Comparison of ENCODE assay signal across 8 cellular contexts in genomic region chr13:28718186-28718537, GRCh38. TPM values are rescaled to one million over a fixed set of nuclear protein-coding genes. Genes with fewer than 3 reads are reported as not detected.
DNase-seq lines count a peak whose midpoint lies in the region; ATAC-seq and TF ChIP-seq lines count a peak whose summit lies in the region.

No MANE protein-coding gene starts in this region.

- peak overlapping the region; percentile 77 to 100 (median 97) for H3K27ac ChIP-seq in adrenal gland

- peaks cover 4% of the 10 kb centered on the region for H3K27me3 Mint-ChIP-seq in HFFc6 (ENCODE audit: insufficient read depth)
- H3K27me3 Mint-ChIP-seq in stimulated activated memory B cell treated with anti-CD40 and anti-IgM and Interleukin-4, amounts not matched to agents 10 μg/mL and 1 μg/mL and 100 μg/mL, for 72 hours, result no peaks in the 10 kb centered on the region

- H3K27me3 ChIP-seq in adrenal gland, result no peaks in the 10 kb centered on the region

- peak overlapping the region; percentile 98 for H3K27ac Mint-ChIP-seq in HFFc6
- peak overlapping the region; percentile 85 for H3K27ac Mint-ChIP-seq in stimulated activated memory B cell treated with anti-CD40 and anti-IgM and Interleukin-4, amounts not matched to agents 10 μg/mL and 1 μg/mL and 100 μg/mL, for 72 hours

- no peak for TF ChIP-seq CTCF in AG04449 (IDR thresholded peaks at IDR 0.05; ENCODE audit: insufficient read depth, low read length, missing control alignments)
- no peak for TF ChIP-seq CTCF in HFFc6 (IDR thresholded peaks at IDR 0.05)
- TF ChIP-seq CTCF in adrenal gland (IDR thresholded peaks at IDR 0.05), result no peak

- 3 to 6% (median 5%) methylated on average over 9 of the region's 9 CpGs for WGBS in adrenal gland, 4 donors

- CTCF ChIA-PET in AG04449 (lab: Yijun Ruan, JAX), result interaction anchor here (1.3 to 1.6 kb wide), 5 partner anchors 9 to 78 kb away, joined by 3 to 6 read pairs (median 4); no protein-coding TSS in a partner anchor

- intact Hi-C loops in adrenal gland (cut with DNase I), result loop anchor here in 1 of 2 donors (10.0 kb wide), 1 partner anchor 77 kb away; no protein-coding TSS in a partner anchor

- no peaks in the 10 kb centered on the region for H3K9me3 ChIP-seq in adrenal gland (replicated peaks in 1 of 3)
- peaks cover 2% of the 10 kb centered on the region for H3K9me3 ChIP-seq in iPS-18c (ENCODE audit: control insufficient read depth, insufficient read depth, low read length)

- H3K36me3 ChIP-seq in adrenal gland (replicated peaks in 1 of 2), result no peaks in the 10 kb centered on the region

- ATAC-seq in stimulated activated memory B cell treated with anti-CD40 and anti-IgM and Interleukin-4, amounts not matched to agents 10 μg/mL and 1 μg/mL and 100 μg/mL, for 72 hours, result no peak
- no peak for ATAC-seq in GM19397 (IDR thresholded peaks at IDR 0.05; ENCODE audit: unreplicated experiment)
- ATAC-seq in esophagus mucosa, result no peak

- no peak for TF ChIP-seq POLR2A in adrenal gland (IDR thresholded peaks at IDR 0.05)

- H3K4me1 Mint-ChIP-seq in HFFc6 (ENCODE audit: low read depth), result peaks cover 60% of the 10 kb centered on the region
- H3K4me1 Mint-ChIP-seq in stimulated activated memory B cell treated with anti-CD40 and anti-IgM and Interleukin-4, amounts not matched to agents 10 μg/mL and 1 μg/mL and 100 μg/mL, for 72 hours, result peaks cover 33% of the 10 kb centered on the region

- H3K4me3 Mint-ChIP-seq in HFFc6, result peak overlapping the region; percentile 96
- peak overlapping the region; percentile 96 for H3K4me3 Mint-ChIP-seq in stimulated activated memory B cell treated with anti-CD40 and anti-IgM and Interleukin-4, amounts not matched to agents 10 μg/mL and 1 μg/mL and 100 μg/mL, for 72 hours

- no peaks in the 10 kb centered on the region for H3K9me3 Mint-ChIP-seq in HFFc6
- no peaks in the 10 kb centered on the region for H3K9me3 Mint-ChIP-seq in stimulated activated memory B cell treated with anti-CD40 and anti-IgM and Interleukin-4, amounts not matched to agents 10 μg/mL and 1 μg/mL and 100 μg/mL, for 72 hours

- DNase-seq in AG04449 (ENCODE audit: low read depth, low spot score), result no peak
- no peak for DNase-seq in HFFc6
- DNase-seq in adrenal gland, result no peak
- DNase-seq in NCI-H524 (lab: John Stamatoyannopoulos, UW), result no peak

- POLR2A ChIA-PET in AG04449 (lab: Yijun Ruan, JAX), result interaction anchor here (1.2 kb wide), 1 partner anchor 9 kb away, joined by 4 read pairs; no protein-coding TSS in a partner anchor

- no peaks in the 10 kb centered on the region for H3K36me3 Mint-ChIP-seq in HFFc6 (ENCODE audit: low read depth)
- H3K36me3 Mint-ChIP-seq in stimulated activated memory B cell treated with anti-CD40 and anti-IgM and Interleukin-4, amounts not matched to agents 10 μg/mL and 1 μg/mL and 100 μg/mL, for 72 hours, result peaks cover 10% of the 10 kb centered on the region

- H3K4me3 ChIP-seq in AG04449 (ENCODE audit: low read depth, low read length) (peak overlapping the region; percentile 78), adrenal gland (peak overlapping the region in 3 of 4 donors; percentile 20 to 93 (median 49)), iPS-18c (ENCODE audit: insufficient read depth, low read depth, low read length) (peak overlapping the region; percentile 78)

- peaks cover 7 to 28% of the 10 kb centered on the region in 2 donors for H3K4me1 ChIP-seq in adrenal gland (replicated peaks in 1 of 2)

RNA-seq across cellular contexts. Expression of gene SLC46A3, which starts 0.6 kb away (rescaled TPM):
- total RNA-seq in HFFc6 (2021; fragmentation: NEBNext Ultra II Directional; extraction: Animal tissue kit (Norgen Biotek cat#: 25700)), result 1 to 10 TPM; 2.2 to 4.3 (median 2.8) TPM
- total RNA-seq in adrenal gland (10 to 100 TPM; 13.9 to 54.9 (median 32.6) TPM), esophagus mucosa (0.84 TPM)
- polyA plus RNA-seq in adrenal gland, result 10 to 100 TPM; 10.1 to 36.1 (median 17.1) TPM

RNA-seq across cellular contexts. Expression of gene POMP, which starts 59.2 kb away (rescaled TPM):
- 100 to 1,000 TPM; 156 to 175 (median 165) TPM for total RNA-seq in HFFc6 (2021; fragmentation: NEBNext Ultra II Directional; extraction: Animal tissue kit (Norgen Biotek cat#: 25700))
- total RNA-seq in adrenal gland (100 to 1,000 TPM in 1 of 8 donors, 10 to 100 TPM in 7; 43.4 to 107 (median 65.3) TPM), esophagus mucosa (55.2 TPM)
- polyA plus RNA-seq in adrenal gland, result 100 to 1,000 TPM in 1 of 3 donors, 10 to 100 TPM in 2; 40.1 to 129 (median 61.9) TPM
